In genomic region chr11:9266132-9266736, GRCh38 we compare ENCODE assay signal across 9 cellular contexts. TPM values are rescaled to one million over a fixed set of nuclear protein-coding genes. Genes with fewer than 3 reads are reported as not detected.
DNase-seq lines count a peak whose midpoint lies in the region; ATAC-seq, FAIRE-seq and TF ChIP-seq lines count a peak whose summit lies in the region.
"Had no signal": no experiment of that assay in that cellular context is flagged by ENCODE, and none has a peak within 500 bp of the region (broad histone marks: within the 10 kb centered on the region; RNA-seq: fewer than 3 reads in every experiment).

No MANE protein-coding gene starts in this region.

- H3K27ac Mint-ChIP-seq in GM23338 (peak overlapping the region; percentile 79; the same call in 1 of the 2 replicates), chondrocyte (ENCODE audit: unreplicated experiment) (peak overlapping the region; percentile 87), nephron progenitor cell (peak overlapping the region; percentile 98)

- H3K9me2 ChIP-seq in GM23338 (ENCODE audit: insufficient read depth): no peaks in the 10 kb centered on the region

- TF ChIP-seq RAD21 in A549 (conservative IDR thresholded peaks at IDR 0.05 in 1 of 2, IDR thresholded peaks at IDR 0.05 in 1 of 2): no peak

- peaks cover 34% of the 10 kb centered on the region for H3K79me2 ChIP-seq in GM23338 (replicated peaks; ENCODE audit: insufficient read depth)

- peak overlapping the region; percentile 77 for H3K4me3 Mint-ChIP-seq in GM23338
- H3K4me3 Mint-ChIP-seq in chondrocyte (ENCODE audit: unreplicated experiment): peak overlapping the region; percentile 81
- H3K4me3 Mint-ChIP-seq in nephron progenitor cell: peak overlapping the region; percentile 83

- peak overlapping the region; percentile 87 for H3K4me2 ChIP-seq in A549
- peak overlapping the region; percentile 89 for H3K4me2 ChIP-seq in GM23338

- no peak for FAIRE-seq in A549 (lab: Jason Lieb, UNC)

- H3K27ac ChIP-seq in A549: peak overlapping the region; percentile 91 to 96; a peak in 3 of 6 replicates
- peak overlapping the region; percentile 21; the same call in 1 of the 2 replicates for H3K27ac ChIP-seq in GM23338 (ENCODE audit: low read depth)
- no peak overlapping the region for H3K27ac ChIP-seq in suprapubic skin

- peaks cover 15% of the 10 kb centered on the region for H3K27me3 Mint-ChIP-seq in GM23338 (ENCODE audit: insufficient read depth, low read depth, poor library complexity)
- H3K27me3 Mint-ChIP-seq in chondrocyte (ENCODE audit: low read depth): no peaks in the 10 kb centered on the region
- no peaks in the 10 kb centered on the region for H3K27me3 Mint-ChIP-seq in nephron progenitor cell (ENCODE audit: low read depth, poor library complexity)

- 89% methylated on average over 13 of the region's 13 CpGs for WGBS in A549 (ENCODE audit: missing lambda C conversion rate)
- 89% methylated on average over 11 of the region's 13 CpGs for WGBS in suprapubic skin

- POLR2A ChIA-PET in A549 (lab: Yijun Ruan, JAX): no interaction called here

- H4K20me1 ChIP-seq in GM23338 (replicated peaks; ENCODE audit: insufficient read depth): peaks cover 23% of the 10 kb centered on the region

- H3K9me3 Mint-ChIP-seq in GM23338 (no peaks in the 10 kb centered on the region), chondrocyte (ENCODE audit: low read depth) (no peaks in the 10 kb centered on the region), nephron progenitor cell (peaks cover 3% of the 10 kb centered on the region)

- no peaks in the 10 kb centered on the region for H3K36me3 ChIP-seq in GM23338 (ENCODE audit: insufficient read depth)
- no peaks in the 10 kb centered on the region for H3K36me3 ChIP-seq in suprapubic skin

- ATAC-seq in A549: no peak
- no peak for ATAC-seq in GM23338

- H2AFZ ChIP-seq in GM23338: no peak overlapping the region

- H3K27me3 ChIP-seq in GM23338 (ENCODE audit: insufficient read depth) (no peaks in the 10 kb centered on the region), suprapubic skin (no peaks in the 10 kb centered on the region)

- TF ChIP-seq CTCF in A549 (IDR thresholded peaks at IDR 0.05) (no peak), GM23338 (conservative IDR thresholded peaks at IDR 0.05; ENCODE audit: low read depth in 2 of 2) (no peak), chondrocyte (IDR thresholded peaks at IDR 0.05) (no peak), nephron progenitor cell (IDR thresholded peaks at IDR 0.05) (no peak), suprapubic skin (IDR thresholded peaks at IDR 0.05) (no peak)

- TF ChIP-seq POLR2A in A549 (IDR thresholded peaks at IDR 0.05; ENCODE audit: low read length): no peak
- no peak for TF ChIP-seq POLR2A in suprapubic skin (IDR thresholded peaks at IDR 0.05)

- H3F3A ChIP-seq in GM23338 (replicated peaks; ENCODE audit: low read depth): peaks cover 14% of the 10 kb centered on the region; the same call in 1 of the 2 replicates

- H3K4me1 ChIP-seq in A549: peaks cover 22% of the 10 kb centered on the region
- H3K4me1 ChIP-seq in GM23338 (ENCODE audit: insufficient read depth): peaks cover 23% of the 10 kb centered on the region
- H3K4me1 ChIP-seq in suprapubic skin: peaks cover 13% of the 10 kb centered on the region

- H3K9me3 ChIP-seq in A549 (no peaks in the 10 kb centered on the region), suprapubic skin (no peaks in the 10 kb centered on the region)

- CTCF ChIA-PET in A549 (lab: Yijun Ruan, JAX): interaction anchor here (0.6 to 1.3 kb wide), 2 partner anchors 10 to 16 kb away, joined by 3 to 9 read pairs; no protein-coding TSS in a partner anchor

- TF ChIP-seq EP300 in A549 (IDR thresholded peaks at IDR 0.05) (no peak), suprapubic skin (IDR thresholded peaks at IDR 0.05) (no peak)

- H3K4me1 Mint-ChIP-seq in GM23338: peaks cover 30% of the 10 kb centered on the region
- H3K4me1 Mint-ChIP-seq in chondrocyte (ENCODE audit: low read depth): peaks cover 40% of the 10 kb centered on the region
- peaks cover 53% of the 10 kb centered on the region for H3K4me1 Mint-ChIP-seq in nephron progenitor cell

- DNase-seq in A549 (ENCODE audit: low read depth in 1 of 2, low spot score in 1 of 2) (no peak), GM23338 (ENCODE audit: low spot score) (no peak), chondrocyte (ENCODE audit: low spot score) (no peak), nephron progenitor cell (no peak), SIG-M5 treated with dmso at 0.1 percent for 504 hours (lab: John Stamatoyannopoulos, UW; ENCODE audit: unreplicated experiment) (no peak), germinal center (ENCODE audit: low spot score) (no peak), suprapubic skin (ENCODE audit: low spot score in 2 of 2) (no peak), GM19238 (ENCODE audit: insufficient read length, low spot score) (no peak)
- DNase-seq: NCI-H2171 treated with DMSO at 0.1 percent for 48 hours had no signal

- H3K36me3 Mint-ChIP-seq in GM23338 (ENCODE audit: low read depth): 0 out of 3 replicates have a peak, but pooled peaks cover 4% of the 10 kb centered on the region
- H3K36me3 Mint-ChIP-seq in chondrocyte (ENCODE audit: low read depth): no peaks in the 10 kb centered on the region
- H3K36me3 Mint-ChIP-seq in nephron progenitor cell (ENCODE audit: low read depth): peaks cover 21% of the 10 kb centered on the region

- H3K4me3 ChIP-seq in A549: no peak overlapping the region; the same call in 2 of the 3 replicates
- H3K4me3 ChIP-seq in GM23338: peak overlapping the region; percentile 90
- H3K4me3 ChIP-seq in suprapubic skin: no peak overlapping the region

TF ChIP-seq in A549, 52 proteins besides CTCF, POLR2A, EP300 and RAD21:
- no peak for TF ChIP-seq JUNB (IDR thresholded peaks at IDR 0.05)
- TF ChIP-seq CBX2 (IDR thresholded peaks at IDR 0.05; ENCODE audit: borderline replicate concordance, low read depth): no peak
- TF ChIP-seq NFE2L2 (conservative IDR thresholded peaks at IDR 0.05; ENCODE audit: low read length): no peak
- TF ChIP-seq MAZ (IDR thresholded peaks at IDR 0.05; ENCODE audit: borderline replicate concordance, low read depth, low read length): no peak
- TF ChIP-seq MYC (IDR thresholded peaks at IDR 0.05; ENCODE audit: borderline replicate concordance, low read length): no peak
- no peak for TF ChIP-seq HEYL (CRISPR knock-in tag; IDR thresholded peaks at IDR 0.05)
- no peak for TF ChIP-seq HOXA7 (CRISPR knock-in tag; IDR thresholded peaks at IDR 0.05)
- no peak for TF ChIP-seq HES2 (IDR thresholded peaks at IDR 0.05)
- TF ChIP-seq FOSB (CRISPR knock-in tag; IDR thresholded peaks at IDR 0.05): no peak
- TF ChIP-seq TFCP2L1 (CRISPR knock-in tag; IDR thresholded peaks at IDR 0.05): no peak
- TF ChIP-seq SREBF2 (IDR thresholded peaks at IDR 0.05): no peak

TF ChIP-seq in GM23338, 12 proteins besides CTCF, POLR2A, EP300 and RAD21 (continues in another document):
- TF ChIP-seq EZH2 (IDR thresholded peaks at IDR 0.05; ENCODE audit: low read depth, unreplicated experiment) (no peak), EZH2phosphoT487 (IDR thresholded peaks at IDR 0.05; ENCODE audit: unreplicated experiment) (no peak), REST (IDR thresholded peaks at IDR 0.05; ENCODE audit: unreplicated experiment) (no peak), NANOG (IDR thresholded peaks at IDR 0.05; ENCODE audit: borderline replicate concordance) (no peak), CREB1 (CRISPR knock-in tag; IDR thresholded peaks at IDR 0.05; ENCODE audit: low read depth) (no peak), JUNB (IDR thresholded peaks at IDR 0.05; ENCODE audit: unreplicated experiment) (no peak)

RNA-seq across cellular contexts. Expression of gene DENND5A, which starts 1.1 kb away (rescaled TPM):
- polyA plus RNA-seq in A549 (2011; rRNA removed) (88.7 and 120 TPM in 2 replicates), A549 (2017; fragmentation: RNase III; extraction: RNeasy Plus Mini Kit Qiagen cat#74134 plus additional on column Dnase treatment) (35.7 to 41.5 TPM (median 36.6 TPM) in 3 replicates), GM23338 (2016; fragmentation: Nextera tagmentation; extraction: Ambion mirVana) (25.6 and 28.1 TPM in 2 replicates)
- polyA plus RNA-seq in A549 (2012; cell fraction: cytosol; rRNA removed): 93.3 and 114 TPM in 2 replicates
- 79.9 and 89.7 TPM in 2 replicates for polyA plus RNA-seq in A549 (2012; cell fraction: nucleus; rRNA removed)
- 241 and 328 TPM in 2 replicates for polyA minus RNA-seq in A549 (2011; rRNA and poly(A)+ RNA removed)
- 49.1 and 56.3 TPM in 2 replicates for total RNA-seq in GM23338 (2014; rRNA removed; shearing (Covaris generic))
- total RNA-seq in chondrocyte (94.0 to 116 TPM (median 111 TPM) in 3 replicates), suprapubic skin (10 to 100 TPM; 30.4 to 52.9 (median 36.4) TPM)

RNA-seq across cellular contexts. Expression of gene TMEM41B, which starts 48.2 kb away (rescaled TPM):
- polyA plus RNA-seq in A549 (2011; rRNA removed): 57.7 and 71.4 TPM in 2 replicates
- 30.9 and 40.0 TPM in 2 replicates for polyA plus RNA-seq in A549 (2012; cell fraction: cytosol; rRNA removed)
- polyA plus RNA-seq in A549 (2012; cell fraction: nucleus; rRNA removed): 43.4 and 51.2 TPM in 2 replicates
- polyA plus RNA-seq in A549 (2017; fragmentation: RNase III; extraction: RNeasy Plus Mini Kit Qiagen cat#74134 plus additional on column Dnase treatment): 38.6 to 51.6 TPM (median 47.0 TPM) in 3 replicates
- 23.1 and 25.4 TPM in 2 replicates for polyA minus RNA-seq in A549 (2011; rRNA and poly(A)+ RNA removed)
- total RNA-seq in GM23338 (2014; rRNA removed; shearing (Covaris generic)): 53.8 and 75.9 TPM in 2 replicates
- polyA plus RNA-seq in GM23338 (2016; fragmentation: Nextera tagmentation; extraction: Ambion mirVana): 31.8 and 34.4 TPM in 2 replicates
- total RNA-seq in chondrocyte: 24.6 to 30.8 TPM (median 27.9 TPM) in 3 replicates
- 10 to 100 TPM; 30.1 to 72.3 (median 34.3) TPM for total RNA-seq in suprapubic skin
